ENCODE assay signal across 9 cellular contexts in genomic region chr10:74078037-74078436, GRCh38.
DNase-seq lines count a peak whose midpoint lies in the region; ATAC-seq and TF ChIP-seq lines count a peak whose summit lies in the region.
"Had no signal": no experiment of that assay in that cellular context is flagged by ENCODE, and none has a peak within 500 bp of the region (broad histone marks: within the 10 kb centered on the region; RNA-seq: fewer than 3 reads in every experiment).

No MANE protein-coding gene starts in this region.

- H3K9me3 Mint-ChIP-seq in CD4-positive, alpha-beta T cell: no peaks in the 10 kb centered on the region
- no peaks in the 10 kb centered on the region for H3K9me3 Mint-ChIP-seq in naive thymus-derived CD4-positive, alpha-beta T cell
- H3K9me3 Mint-ChIP-seq: T-helper 1 cell treated with Interleukin-12 subunit alpha and Interleukin-12 subunit beta and Interleukin-4 antibody, amounts not matched to agents 30 μg/mL and 1 μg/mL, for 36 hours had no signal

- H3K27me3 ChIP-seq in CD4-positive, alpha-beta T cell (ENCODE audit: control insufficient read depth, insufficient read depth, low read length): no peaks in the 10 kb centered on the region
- H3K27me3 ChIP-seq in naive thymus-derived CD4-positive, alpha-beta T cell (ENCODE audit: control insufficient read depth in 2 of 2, insufficient read depth in 2 of 2, low read length in 2 of 2): no peaks in the 10 kb centered on the region

- no peaks in the 10 kb centered on the region for H3K9me3 ChIP-seq in CD4-positive, alpha-beta T cell (ENCODE audit: control insufficient read depth, low read length)
- H3K9me3 ChIP-seq in naive thymus-derived CD4-positive, alpha-beta T cell (ENCODE audit: control insufficient read depth in 2 of 3, low read length in 3 of 3): no peaks in the 10 kb centered on the region

- H3K36me3 ChIP-seq in naive thymus-derived CD4-positive, alpha-beta T cell (ENCODE audit: control insufficient read depth in 2 of 3, insufficient read depth in 3 of 3, low read length in 3 of 3): peaks cover 0 to 26% (median 7%) of the 10 kb centered on the region in 3 experiments

- peaks cover 64% of the 10 kb centered on the region for H3K36me3 Mint-ChIP-seq in CD4-positive, alpha-beta T cell (ENCODE audit: low read depth)
- H3K36me3 Mint-ChIP-seq in naive thymus-derived CD4-positive, alpha-beta T cell: peaks cover 6 to 33% (median 24%) of the 10 kb centered on the region in 5 donors

- H3K27me3 Mint-ChIP-seq in CD4-positive, alpha-beta T cell: no peaks in the 10 kb centered on the region
- no peaks in the 10 kb centered on the region for H3K27me3 Mint-ChIP-seq in naive thymus-derived CD4-positive, alpha-beta T cell

- H3K27ac ChIP-seq in CD4-positive, alpha-beta T cell (ENCODE audit: low read depth, low read length): no peak overlapping the region
- no peak overlapping the region for H3K27ac ChIP-seq in naive thymus-derived CD4-positive, alpha-beta T cell (ENCODE audit: low read depth, low read length)

- no peak overlapping the region for H3K4me3 Mint-ChIP-seq in CD4-positive, alpha-beta T cell
- no peak overlapping the region for H3K4me3 Mint-ChIP-seq in naive thymus-derived CD4-positive, alpha-beta T cell
- H3K4me3 Mint-ChIP-seq: T-helper 1 cell treated with Interleukin-12 subunit alpha and Interleukin-12 subunit beta and Interleukin-4 antibody, amounts not matched to agents 30 μg/mL and 1 μg/mL, for 36 hours had no signal

- POLR2A ChIA-PET in CD4-positive, alpha-beta T cell (lab: Charles Lee): no interaction called here
- POLR2A ChIA-PET in naive thymus-derived CD4-positive, alpha-beta T cell (lab: Charles Lee): no interaction called here

- no peak for TF ChIP-seq CTCF in CD4-positive, alpha-beta T cell (IDR thresholded peaks at IDR 0.05)

- peak in 1 of 10 experiments; percentile 9 for DNase-seq in CD4-positive, alpha-beta T cell
- DNase-seq in activated CD4-positive, alpha-beta T cell treated with anti-CD3 and anti-CD28 coated beads for 48 hours: peak; percentile 64
- DNase-seq in naive thymus-derived CD4-positive, alpha-beta T cell: no peak
- DNase-seq in NCI-H748 (lab: John Stamatoyannopoulos, UW; ENCODE audit: unreplicated experiment) (no peak), NCI-H446 (lab: John Stamatoyannopoulos, UW) (no peak), AG08396 (ENCODE audit: low spot score) (no peak), GF-D8 (lab: John Stamatoyannopoulos, UW) (no peak)

- ATAC-seq in CD4-positive, alpha-beta T cell (ENCODE audit: poor library complexity): peak; percentile 46
- peak; percentile 86 for ATAC-seq in HG02981 (IDR thresholded peaks at IDR 0.05; ENCODE audit: unreplicated experiment)
- peak; percentile 44 for ATAC-seq in naive thymus-derived CD4-positive, alpha-beta T cell

- H3K4me1 Mint-ChIP-seq in CD4-positive, alpha-beta T cell (ENCODE audit: low read depth): peaks cover 15% of the 10 kb centered on the region
- H3K4me1 Mint-ChIP-seq in naive thymus-derived CD4-positive, alpha-beta T cell: peaks cover 0 to 34% (median 6%) of the 10 kb centered on the region in 7 donors

- CTCF ChIA-PET in CD4-positive, alpha-beta T cell (lab: Charles Lee): interaction anchor here (1.7 kb wide), 1 partner anchor 137 kb away, joined by 4 read pairs; no protein-coding TSS in a partner anchor
- CTCF ChIA-PET in naive thymus-derived CD4-positive, alpha-beta T cell (lab: Charles Lee): interaction anchor here (0.6 kb wide), 2 partner anchors 136 to 305 kb away, joined by 5 read pairs; no protein-coding TSS in a partner anchor

- intact Hi-C loops in CD4-positive, alpha-beta T cell (cut with DNase I, micrococcal nuclease): loop anchor here (5.0 kb wide), 2 partner anchors 136 to 231 kb away; no protein-coding TSS in a partner anchor
- intact Hi-C loops in naive thymus-derived CD4-positive, alpha-beta T cell (cut with micrococcal nuclease): loop anchor here in 1 of 2 donors (5.0 kb wide), 1 partner anchor 81 kb away; the partner anchor contains the start of gene VCL

- H3K4me1 ChIP-seq in naive thymus-derived CD4-positive, alpha-beta T cell (ENCODE audit: control insufficient read depth in 2 of 2, insufficient read depth in 2 of 2, low read length in 2 of 2): peaks cover 0 to 15% of the 10 kb centered on the region in 2 donors

- no peak overlapping the region for H3K4me3 ChIP-seq in naive thymus-derived CD4-positive, alpha-beta T cell (ENCODE audit: low read length)

- peak overlapping the region; percentile 1 for H3K27ac Mint-ChIP-seq in CD4-positive, alpha-beta T cell
- H3K27ac Mint-ChIP-seq in naive thymus-derived CD4-positive, alpha-beta T cell: no peak overlapping the region
- H3K27ac Mint-ChIP-seq: T-helper 1 cell treated with Interleukin-12 subunit alpha and Interleukin-12 subunit beta and Interleukin-4 antibody, amounts not matched to agents 30 μg/mL and 1 μg/mL, for 36 hours had no signal
